ENCODE assay signal across 23 cellular contexts in genomic region chr7:117001283-117001682, GRCh38. TPM values are rescaled to one million over a fixed set of nuclear protein-coding genes. Genes with fewer than 3 reads are reported as not detected.
A peak's percentile ranks its signal among the peaks of the same experiment; 100 is the strongest.
DNase-seq lines count a peak whose midpoint lies in the region; ATAC-seq, FAIRE-seq and TF ChIP-seq lines count a peak whose summit lies in the region.
"Had no signal": no experiment of that assay in that cellular context is flagged by ENCODE, and none has a peak within 500 bp of the region (broad histone marks: within the 10 kb centered on the region; RNA-seq: fewer than 3 reads in every experiment).

No MANE protein-coding gene starts in this region.

- H3K27me3 Mint-ChIP-seq in osteocyte (ENCODE audit: unreplicated experiment), result no peaks in the 10 kb centered on the region

- no peak for ATAC-seq in HepG2
- ATAC-seq: Right ventricle myocardium inferior had no signal

- H3K27me3 ChIP-seq in HepG2 (ENCODE audit: control insufficient read depth in 1 of 2, insufficient read depth in 2 of 2, low read length in 2 of 2), result no peaks in the 10 kb centered on the region
- H3K27me3 ChIP-seq: SJSA1 had no signal

- no peak overlapping the region for H3K4me3 ChIP-seq in HepG2 (replicated peaks in 1 of 3; ENCODE audit: insufficient read depth in 1 of 3, low read depth in 2 of 3, low read length in 3 of 3)
- H3K4me3 ChIP-seq: HAP-1, PC-9, SJSA1 had no signal

- H3K9me3 Mint-ChIP-seq in osteocyte (ENCODE audit: unreplicated experiment), result peaks cover 3% of the 10 kb centered on the region

- BruUV-seq in HepG2 (replicated peaks; lab: Mats Ljungman, UMichigan), result no TSS peak

- no peak overlapping the region for H3K9ac ChIP-seq in HepG2 (ENCODE audit: insufficient read depth, low read depth, low read length)

- CTCF ChIA-PET in HepG2 (lab: Yijun Ruan, JAX; ENCODE audit: low intra/inter-chr PET ratio, low total read pairs), result no interaction called here

- H3K36me3 Mint-ChIP-seq in osteocyte (ENCODE audit: unreplicated experiment), result no peaks in the 10 kb centered on the region

- no peak for FAIRE-seq in HepG2 (lab: Jason Lieb, UNC)
- FAIRE-seq: GM12892, HTR-8/SVneo had no signal

- no peak overlapping the region for H2AFZ ChIP-seq in HepG2 (ENCODE audit: low read length)
- H2AFZ ChIP-seq: PC-9 had no signal

- peaks cover 2% of the 10 kb centered on the region for H3K79me2 ChIP-seq in HepG2 (ENCODE audit: insufficient read depth, low read length)

- no peaks in the 10 kb centered on the region for H3K9me3 ChIP-seq in HepG2 (ENCODE audit: low read length)
- H3K9me3 ChIP-seq: HAP-1, SJSA1 had no signal

- no peaks in the 10 kb centered on the region for H3K4me1 ChIP-seq in HepG2 (ENCODE audit: insufficient read depth, low read length)
- H3K4me1 ChIP-seq: HAP-1 had no signal

- TF ChIP-seq POLR2A in HepG2 (IDR thresholded peaks at IDR 0.05; ENCODE audit: insufficient read depth in 1 of 2, low read depth in 2 of 2, low read length in 2 of 2), result no peak

- DNase-seq in NCI-H2107 treated with DMSO at 0.1 percent for 48 hours (lab: John Stamatoyannopoulos, UW; ENCODE audit: unreplicated experiment) (peak; percentile 87), NCI-H2107 (lab: John Stamatoyannopoulos, UW) (no peak), NCI-H146 (lab: John Stamatoyannopoulos, UW) (peak; percentile 33), NCI-H69 (lab: John Stamatoyannopoulos, UW) (peak; percentile 79), osteocyte (ENCODE audit: extremely low spot score, unreplicated experiment) (no peak), HepG2 (ENCODE audit: low spot score) (no peak)
- DNase-seq in activated effector memory CD4-positive, alpha-beta T cell treated with anti-CD3 and anti-CD28 coated beads, Interleukin-2, amount 50 U/mL, for 16 hours, result no peak
- DNase-seq: DMS153, DND-41, GOT3, KG1, MM.1S, NCI-H2081, NCI-H2227 treated with DMSO at 0.1 percent for 48 hours, NCI-H510A treated with DMSO at 0.1 percent for 48 hours, NCI-H774, PC-9, T-helper 1 cell had no signal

- no peak overlapping the region for H3K4me2 ChIP-seq in HepG2 (ENCODE audit: low read depth, low read length)
- H3K4me2 ChIP-seq: PC-9 had no signal

- in situ Hi-C loops in HepG2 (cut with HindIII; ENCODE audit: extremely low pct_ligation_motif_present, low pct_unique_long_range_greater_than_20kb), result no loop called here

- H4K20me1 ChIP-seq in HepG2 (ENCODE audit: insufficient read depth, low read length), result no peaks in the 10 kb centered on the region

- TF ChIP-seq EP300 in HepG2 (IDR thresholded peaks at IDR 0.05; ENCODE audit: low read depth in 2 of 2, low read length in 2 of 2) (no peak), HepG2 (CRISPR knock-in tag; IDR thresholded peaks at IDR 0.05; ENCODE audit: borderline replicate concordance) (no peak)

- peaks cover 57% of the 10 kb centered on the region for H3K4me1 Mint-ChIP-seq in osteocyte (ENCODE audit: unreplicated experiment)

- peak overlapping the region; percentile 74 for H3K27ac Mint-ChIP-seq in osteocyte (ENCODE audit: unreplicated experiment)

- H3K36me3 ChIP-seq in HepG2 (replicated peaks in 1 of 2; ENCODE audit: control insufficient read depth in 1 of 2, insufficient read depth in 2 of 2, low read length in 2 of 2), result no peaks in the 10 kb centered on the region
- H3K36me3 ChIP-seq: HAP-1, SJSA1 had no signal

- no peak overlapping the region for H3K27ac ChIP-seq in HepG2 (ENCODE audit: extremely low read length, insufficient read depth, low read length)
- H3K27ac ChIP-seq: PC-9, SJSA1 had no signal

- H3K4me3 Mint-ChIP-seq in osteocyte (ENCODE audit: unreplicated experiment), result no peak overlapping the region

- no peak for TF ChIP-seq RAD21 in HepG2 (CRISPR knock-in tag; IDR thresholded peaks at IDR 0.05)

- TF ChIP-seq CTCF in osteocyte (IDR thresholded peaks at IDR 0.05) (no peak), HepG2 (CRISPR knock-in tag; IDR thresholded peaks at IDR 0.05) (no peak)

- intact Hi-C loops in HepG2 (cut with micrococcal nuclease; ENCODE audit: unreplicated experiment), result no loop called here

- POLR2A ChIA-PET in HepG2 (lab: Yijun Ruan, JAX), result no interaction called here

TF ChIP-seq in HepG2, 621 proteins besides CTCF, POLR2A, EP300 and RAD21 (continues in another document):
- TF ChIP-seq ZNF367 (CRISPR knock-in tag; IDR thresholded peaks at IDR 0.05; ENCODE audit: borderline replicate concordance), result no peak
- TF ChIP-seq ZBTB10 (CRISPR knock-in tag; IDR thresholded peaks at IDR 0.05; ENCODE audit: borderline replicate concordance), result no peak
- TF ChIP-seq ATF2 (CRISPR knock-in tag; IDR thresholded peaks at IDR 0.05), result no peak
- no peak for TF ChIP-seq TEF (CRISPR knock-in tag; IDR thresholded peaks at IDR 0.05)
- TF ChIP-seq WIZ (CRISPR knock-in tag; IDR thresholded peaks at IDR 0.05), result no peak
- TF ChIP-seq GRHL1 (CRISPR knock-in tag; conservative IDR thresholded peaks at IDR 0.05), result no peak

RNA-seq across cellular contexts. Expression of gene ST7, which starts 48.0 kb away (rescaled TPM):
- total RNA-seq in osteocyte (68.5 and 72.7 TPM in 2 replicates), HepG2 (2016; rRNA removed; fragmentation: Illumina TruSeq; extraction: Trizol) (19.4 and 23.5 TPM in 2 replicates)
- 28.3 and 28.8 TPM in 2 replicates for total RNA-seq in HepG2 (2016; cell fraction: cytosol; rRNA removed; fragmentation: Illumina TruSeq; extraction: Trizol; ENCODE audit: low read depth)
- 17.6 and 21.2 TPM in 2 replicates for total RNA-seq in HepG2 (2016; cell fraction: insoluble cytoplasmic fraction; rRNA removed; fragmentation: Illumina TruSeq; extraction: Trizol)
- total RNA-seq in HepG2 (2016; cell fraction: membrane; rRNA removed; fragmentation: Illumina TruSeq; extraction: Trizol), result 41.5 and 54.6 TPM in 2 replicates
- 28.2 and 31.4 TPM in 2 replicates for total RNA-seq in HepG2 (2016; cell fraction: nucleus; rRNA removed; fragmentation: Illumina TruSeq; extraction: Trizol)
- polyA plus RNA-seq in HepG2 (2011; rRNA removed), result 15.4 and 17.3 TPM in 2 replicates
- 9.8 and 14.0 TPM in 2 replicates for polyA plus RNA-seq in HepG2 (2011; cell fraction: cytosol; rRNA removed)
- polyA plus RNA-seq in HepG2 (2011; cell fraction: nucleus; rRNA removed), result 10.7 and 11.0 TPM in 2 replicates
- 10.8 and 12.8 TPM in 2 replicates for polyA plus RNA-seq in HepG2 (2012)
- 36.8 and 37.8 TPM in 2 replicates for polyA plus RNA-seq in HepG2 (2016; cell fraction: cytosol; fragmentation: Illumina TruSeq; extraction: Trizol; ENCODE audit: low read depth)
- polyA plus RNA-seq in HepG2 (2016; cell fraction: insoluble cytoplasmic fraction; fragmentation: Illumina TruSeq; extraction: Trizol; ENCODE audit: low read depth), result 22.0 and 24.7 TPM in 2 replicates
- polyA plus RNA-seq in HepG2 (2016; cell fraction: membrane; fragmentation: Illumina TruSeq; extraction: Trizol; ENCODE audit: low read depth), result 45.3 and 51.8 TPM in 2 replicates
- 22.5 and 23.7 TPM in 2 replicates for polyA plus RNA-seq in HepG2 (2016; cell fraction: nucleus; fragmentation: Illumina TruSeq; extraction: Trizol; ENCODE audit: insufficient read depth, low read depth)
- 13.2 and 58.2 TPM in 2 replicates for polyA minus RNA-seq in HepG2 (2011; rRNA and poly(A)+ RNA removed; ENCODE audit: low replicate concordance)
- 15.7 and 18.9 TPM in 2 replicates for polyA minus RNA-seq in HepG2 (2011; cell fraction: cytosol; rRNA and poly(A)+ RNA removed)
- polyA minus RNA-seq in HepG2 (2011; cell fraction: nucleus; rRNA and poly(A)+ RNA removed), result 45.2 and 45.3 TPM in 2 replicates

Comparison
In these comparisons a context has a peak if more than half of its experiments do, and no peak if none do; other contexts are left out.
1. DNase-seq: peak in NCI-H2107 treated with DMSO at 0.1 percent for 48 hours (single experiment), NCI-H146 (single experiment) and NCI-H69 (single experiment); none in NCI-H2107 (single experiment), osteocyte (single experiment), activated effector memory CD4-positive, alpha-beta T cell treated with anti-CD3 and anti-CD28 coated beads, Interleukin-2, amount 50 U/mL, for 16 hours (single experiment) and HepG2 (single experiment).